Comparison of ENCODE assay signal across 19 cellular contexts in the genomic region with DNA sequence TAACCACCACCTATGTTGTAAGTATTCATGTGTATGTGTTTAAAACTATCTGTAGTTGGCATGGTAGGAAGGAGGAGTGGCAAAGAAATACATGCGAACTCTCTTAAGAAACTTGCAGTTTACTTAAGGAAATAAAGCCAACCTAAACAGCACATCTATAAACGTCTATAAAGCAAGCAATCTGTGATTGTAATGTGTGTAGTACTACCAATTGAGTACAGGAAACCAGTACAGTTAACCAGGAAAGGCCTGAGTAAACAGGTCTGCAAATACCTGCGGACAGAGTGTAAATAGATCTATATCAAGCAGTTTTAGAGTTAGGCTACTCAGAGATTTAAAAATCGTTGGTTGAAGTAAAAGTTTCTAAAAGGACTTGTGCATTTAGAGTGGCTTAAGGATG. TPM values are rescaled to one million over a fixed set of nuclear protein-coding genes. Genes with fewer than 3 reads are reported as not detected.
DNase-seq lines count a peak whose midpoint lies in the region; ATAC-seq and TF ChIP-seq lines count a peak whose summit lies in the region.
"Had no signal": no experiment of that assay in that cellular context is flagged by ENCODE, and none has a peak within 500 bp of the region (broad histone marks: within the 10 kb centered on the region; RNA-seq: fewer than 3 reads in every experiment).

No MANE protein-coding gene starts in this region.

- intact Hi-C loops in gastrocnemius medialis (cut with DNase I; ENCODE audit: low total_unique reads) (loop anchor here (5.0 kb wide), 1 partner anchor 54 kb away; no protein-coding TSS in a partner anchor), A673 (cut with micrococcal nuclease; ENCODE audit: unreplicated experiment) (no loop called here)

- H3K36me3 ChIP-seq in hepatocyte (replicated peaks; ENCODE audit: insufficient read depth, low read depth) (no peaks in the 10 kb centered on the region), gastrocnemius medialis (no peaks in the 10 kb centered on the region), A673 (ENCODE audit: insufficient read depth, low read length, poor library complexity, severe bottlenecking) (no peaks in the 10 kb centered on the region)
- H3K36me3 ChIP-seq: BE2C had no signal

- H3K27ac ChIP-seq in VCaP: peak overlapping the region; percentile 73
- peak overlapping the region; percentile 86 for H3K27ac ChIP-seq in hepatocyte
- peak overlapping the region; percentile 84 to 91 (median 88) for H3K27ac ChIP-seq in gastrocnemius medialis
- no peak overlapping the region for H3K27ac ChIP-seq in A673 (ENCODE audit: low read depth, low read length, poor library complexity, severe bottlenecking)
- H3K27ac ChIP-seq: GM23248 had no signal

- BruUV-seq in A673 (replicated peaks; lab: Mats Ljungman, UMichigan): no TSS peak

- H3K79me2 ChIP-seq in hepatocyte: no peaks in the 10 kb centered on the region

- H3K4me3 ChIP-seq in hepatocyte (no peak overlapping the region), gastrocnemius medialis (no peak overlapping the region), A673 (ENCODE audit: low read depth, low read length, poor library complexity, severe bottlenecking) (no peak overlapping the region)
- H3K4me3 ChIP-seq: GM23248 had no signal

- H3K27me3 ChIP-seq in hepatocyte: no peaks in the 10 kb centered on the region
- H3K27me3 ChIP-seq in gastrocnemius medialis: no peaks in the 10 kb centered on the region
- H3K27me3 ChIP-seq in A673 (replicated peaks; ENCODE audit: insufficient read depth, low read depth, low read length, poor library complexity): peaks cover 4% of the 10 kb centered on the region
- H3K27me3 ChIP-seq: BE2C had no signal

- no peak for ATAC-seq in gastrocnemius medialis
- ATAC-seq: HCT116, Right ventricle myocardium inferior had no signal

- no peak for TF ChIP-seq CTCF in VCaP (conservative IDR thresholded peaks at IDR 0.05)
- TF ChIP-seq CTCF in hepatocyte (IDR thresholded peaks at IDR 0.05; ENCODE audit: poor library complexity): no peak
- no peak for TF ChIP-seq CTCF in gastrocnemius medialis (IDR thresholded peaks at IDR 0.05 in 4 of 5, conservative IDR thresholded peaks at IDR 0.05 in 1 of 5)
- TF ChIP-seq CTCF in A673 (conservative IDR thresholded peaks at IDR 0.05; ENCODE audit: low read depth, low read length): no peak

- DNase-seq in HT-29 (ENCODE audit: low spot score): peak; percentile 43
- DNase-seq in hepatocyte (ENCODE audit: low spot score): no peak
- no peak for DNase-seq in gastrocnemius medialis
- DNase-seq in A673 (ENCODE audit: low spot score): no peak
- no peak for DNase-seq in NCI-H2171 (lab: John Stamatoyannopoulos, UW)
- no peak for DNase-seq in DMS153 (lab: John Stamatoyannopoulos, UW)
- DNase-seq: BE2C; Calu3; CD4-positive, alpha-beta memory T cell; DND-41; GM23248; KBM-7; NCI-H1092; NCI-H146; NCI-H2081; NCI-H510A treated with DMSO at 0.1 percent for 48 hours had no signal

- CTCF ChIA-PET in A673 (lab: Charles Lee): no interaction called here

- H3K4me1 ChIP-seq in hepatocyte (ENCODE audit: insufficient read depth) (peaks cover 32% of the 10 kb centered on the region), gastrocnemius medialis (peaks cover 32 to 35% of the 10 kb centered on the region in 2 donors), A673 (ENCODE audit: insufficient read depth, low read length, poor library complexity, severe bottlenecking) (no peaks in the 10 kb centered on the region)
- H3K4me1 ChIP-seq: BE2C had no signal

- H3K9me2 ChIP-seq in hepatocyte (replicated peaks; ENCODE audit: insufficient read depth): no peaks in the 10 kb centered on the region

- WGBS in hepatocyte (ENCODE audit: low lambda C conversion rate, missing lambda C conversion rate): 37% methylated on average over 4 of the region's 4 CpGs

- POLR2A ChIA-PET in A673 (lab: Charles Lee; ENCODE audit: low non-redundant PET): no interaction called here

- no peaks in the 10 kb centered on the region for H4K20me1 ChIP-seq in hepatocyte (ENCODE audit: insufficient read depth, poor library complexity, severe bottlenecking)

- no peak overlapping the region for H2AFZ ChIP-seq in hepatocyte
- H2AFZ ChIP-seq: GM23248 had no signal

- in situ Hi-C loops in gastrocnemius medialis (cut with MboI; ENCODE audit: low sequenced_read_pairs in 4 of 4): no loop called here

- no peaks in the 10 kb centered on the region for H3K9me3 ChIP-seq in hepatocyte (ENCODE audit: low read depth)
- no peaks in the 10 kb centered on the region for H3K9me3 ChIP-seq in gastrocnemius medialis
- H3K9me3 ChIP-seq in A673 (ENCODE audit: low read depth, low read length, poor library complexity, severe bottlenecking): no peaks in the 10 kb centered on the region
- H3K9me3 ChIP-seq: BE2C had no signal

- no peak overlapping the region for H3K4me2 ChIP-seq in hepatocyte

- no peak for TF ChIP-seq POLR2A in gastrocnemius medialis (IDR thresholded peaks at IDR 0.05)

RNA-seq across cellular contexts. Expression of a gene that starts 59.5 kb away (rescaled TPM):
- not detected in 2 replicates for total RNA-seq in HT-29 (2014; rRNA removed; shearing (Covaris generic))
- total RNA-seq in hepatocyte: 46.7 and 57.7 TPM in 2 replicates
- polyA plus RNA-seq in hepatocyte: 22.1 and 23.8 TPM in 2 replicates
- 100 to 1,000 TPM; 150 to 393 (median 244) TPM for total RNA-seq in gastrocnemius medialis
- total RNA-seq in A673 (2021): 67.8 and 68.5 TPM in 2 replicates

Comparison
In these comparisons a context has a peak if more than half of its experiments do, and no peak if none do; other contexts are left out.
1. RNA of a gene that starts 59.5 kb away (total RNA-seq): 150 to 393 TPM in gastrocnemius medialis, 67.8 to 68.5 TPM in A673 and 46.7 to 57.7 TPM in hepatocyte; not detected in HT-29; every median in the first group is over 10 times any median in the second.